ENCODE assay signal across 8 cellular contexts in the genomic region with DNA sequence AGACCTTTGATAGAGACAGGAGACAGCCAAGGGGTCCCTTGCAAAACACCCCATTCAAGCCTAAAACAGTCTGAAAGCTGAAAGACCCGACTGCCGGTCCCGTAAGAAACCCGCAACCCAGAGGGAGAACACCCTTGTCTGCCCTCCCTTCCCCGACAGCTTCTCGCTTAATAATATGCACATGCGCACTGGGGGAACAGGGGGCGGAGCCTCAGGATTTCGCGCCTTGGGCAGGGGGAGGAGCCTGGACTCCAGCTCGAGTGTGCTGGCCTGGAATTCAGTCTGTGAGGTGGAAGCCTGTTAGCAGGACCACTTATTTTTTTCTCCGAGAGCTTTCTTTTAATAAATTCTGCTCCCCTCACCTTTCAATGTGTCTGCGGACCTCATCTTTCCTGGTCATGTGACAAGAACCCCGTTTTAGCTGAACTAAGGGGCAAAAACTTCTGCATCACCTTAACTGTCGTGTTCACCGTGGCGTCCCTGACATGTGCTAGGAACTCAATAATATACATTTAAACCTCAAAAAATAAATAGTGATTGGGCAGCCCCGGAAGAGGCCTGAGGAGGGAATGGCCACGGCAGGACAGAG. TPM values are rescaled to one million over a fixed set of nuclear protein-coding genes. Genes with fewer than 3 reads are reported as not detected.
A peak's percentile ranks its signal among the peaks of the same experiment; 100 is the strongest.
DNase-seq lines count a peak whose midpoint lies in the region; TF ChIP-seq lines count a peak whose summit lies in the region.

No MANE protein-coding gene starts in this region.

- H3K4me3 ChIP-seq in H7 (ENCODE audit: insufficient read depth, low read depth, low read length), result peak overlapping the region; percentile 54
- peak overlapping the region; percentile 15 for H3K4me3 ChIP-seq in colonic mucosa

- no peaks in the 10 kb centered on the region for H3K36me3 ChIP-seq in H7 (replicated peaks; ENCODE audit: control insufficient read depth, insufficient read depth, low read length)
- H3K36me3 ChIP-seq in colonic mucosa, result no peaks in the 10 kb centered on the region

- H3K9me3 ChIP-seq in colonic mucosa, result no peaks in the 10 kb centered on the region

- H3K27me3 ChIP-seq in H7 (ENCODE audit: control insufficient read depth, insufficient read depth, low read length), result peaks cover 2% of the 10 kb centered on the region
- no peaks in the 10 kb centered on the region for H3K27me3 ChIP-seq in colonic mucosa

- intact Hi-C loops in colonic mucosa (cut with DNase I), result no loop called here

- DNase-seq in AG20443 (ENCODE audit: low spot score) (peak; percentile 94), H7 (peak; percentile 92), T-helper 22 cell (ENCODE audit: low read depth) (peak; percentile 4), colonic mucosa (peak; percentile 76), midbrain (lab: John Stamatoyannopoulos, UW) (peak; percentile 16), NCI-H1092 treated with DMSO at 0.1 percent for 48 hours (lab: John Stamatoyannopoulos, UW) (no peak), cerebellar cortex (ENCODE audit: low spot score) (no peak)
- peak; percentile 24 to 30 for DNase-seq in stimulated activated CD8-positive, alpha-beta memory T cell treated with anti-CD3 and anti-CD28 coated beads, Interleukin-7, amount 100 ng/mL, for 4 hours (ENCODE audit: low read depth in 2 of 2)

- no peaks in the 10 kb centered on the region for H3K4me1 ChIP-seq in colonic mucosa

- peak overlapping the region in 1 of 2 donors; percentile 62 for H3K9ac ChIP-seq in colonic mucosa (ENCODE audit: low read depth in 2 of 2, low read length in 2 of 2)

- no peak for TF ChIP-seq CTCF in colonic mucosa (IDR thresholded peaks at IDR 0.05)

- H3K27ac ChIP-seq in colonic mucosa, result no peak overlapping the region

RNA-seq across cellular contexts. Expression of a gene that starts 17.0 kb away (rescaled TPM):
- 0.28 and 0.41 TPM in 2 replicates for total RNA-seq in H7 (2014; rRNA removed; shearing (Covaris generic))
- total RNA-seq in colonic mucosa, result 1 to 10 TPM; 5.3 to 7.3 TPM

Comparison
In these comparisons a context has a peak if more than half of its experiments do, and no peak if none do; other contexts are left out.
1. DNase-seq: peak in AG20443 (single experiment), H7 (single experiment), T-helper 22 cell (single experiment), colonic mucosa (single experiment), midbrain (single experiment) and stimulated activated CD8-positive, alpha-beta memory T cell treated with anti-CD3 and anti-CD28 coated beads, Interleukin-7, amount 100 ng/mL, for 4 hours (2 of 2); none in NCI-H1092 treated with DMSO at 0.1 percent for 48 hours (single experiment) and cerebellar cortex (single experiment).